28 cellular contexts compared by ENCODE assay signal in genomic region chr20:23370873-23371272, GRCh38.
"Had no signal": no experiment of that assay in that cellular context is flagged by ENCODE, and none has a peak within 500 bp of the region (broad histone marks: within the 10 kb centered on the region; RNA-seq: fewer than 3 reads in every experiment).

No MANE protein-coding gene starts in this region.

- H3K4me3 Mint-ChIP-seq: activated CD4-positive, alpha-beta T cell treated with anti-CD3 and anti-CD28 coated beads for 36 hours; activated naive CD4-positive, alpha-beta T cell treated with anti-CD3 and anti-CD28 coated beads, Interleukin-2, amount 50 U/mL, for 24 hours; effector memory CD8-positive, alpha-beta T cell; immature natural killer cell; mesothelial cell of epicardium; naive B cell; nephron progenitor cell; stimulated activated effector memory CD8-positive, alpha-beta T cell treated with anti-CD3 and anti-CD28 coated beads, Interleukin-12 subunit alpha, Interleukin-12 subunit beta, amount 100 ng/mL, for 72 hours had no signal

- H3K27me3 ChIP-seq: brain microvascular endothelial cell, neutrophil, ovary, suprapubic skin, tibial artery, upper lobe of right lung had no signal

- DNase-seq: activated CD4-positive, alpha-beta T cell treated with anti-CD3 and anti-CD28 coated beads for 36 hours; activated CD4-positive, alpha-beta T cell treated with anti-CD3 and anti-CD28 coated beads, Interleukin-2, amount 50 U/mL, for 48 hours; activated CD4-positive, CD25-positive, alpha-beta regulatory T cell; activated T-cell treated with anti-CD3 and anti-CD28 coated beads, Interleukin-2, amount 50 U/mL, for 48 hours; amniotic stem cell; brain microvascular endothelial cell; caudate nucleus; cortex of kidney; effector memory CD8-positive, alpha-beta T cell; head of caudate nucleus; hypothalamus; immature natural killer cell; naive B cell; nephron progenitor cell; ovary; retina; small intestine; stimulated activated CD4-positive, alpha-beta T cell treated with anti-CD3 and anti-CD28 coated beads, Interleukin-4, amount 100 ng/mL, for 24 hours; tibial artery; upper lobe of right lung had no signal

- H3K36me3 ChIP-seq: ovary had no signal

- H3K27me3 Mint-ChIP-seq: activated CD4-positive, alpha-beta T cell treated with anti-CD3 and anti-CD28 coated beads for 36 hours; activated naive CD4-positive, alpha-beta T cell treated with anti-CD3 and anti-CD28 coated beads, Interleukin-2, amount 50 U/mL, for 24 hours; effector memory CD8-positive, alpha-beta T cell; naive B cell; progenitor cell of endocrine pancreas had no signal

- H3K27ac Mint-ChIP-seq: activated CD4-positive, alpha-beta T cell treated with anti-CD3 and anti-CD28 coated beads for 36 hours; activated naive CD4-positive, alpha-beta T cell treated with anti-CD3 and anti-CD28 coated beads, Interleukin-2, amount 50 U/mL, for 24 hours; activated T-helper 2 cell treated with anti-CD3 and anti-CD28 coated beads, Interferon-gamma antibody, Interleukin-2, Interleukin-4, amounts not matched to agents 10 μg/mL and 5 μg/mL and 100 μg/mL, durations not matched to agents 14 hours and 24 hours and 36 hours; effector memory CD8-positive, alpha-beta T cell; immature natural killer cell; mesothelial cell of epicardium; nephron progenitor cell; progenitor cell of endocrine pancreas; stimulated activated effector memory CD8-positive, alpha-beta T cell treated with anti-CD3 and anti-CD28 coated beads, Interleukin-12 subunit alpha, Interleukin-12 subunit beta, amount 100 ng/mL, for 72 hours had no signal

- H3K9me3 ChIP-seq: neutrophil, ovary, suprapubic skin, tibial artery, upper lobe of right lung had no signal

- H3K27ac ChIP-seq: brain microvascular endothelial cell, ovary, suprapubic skin, tibial artery, upper lobe of right lung had no signal

- H3K4me3 ChIP-seq: ovary, suprapubic skin, tibial artery, upper lobe of right lung had no signal

- H3K9me3 Mint-ChIP-seq: activated naive CD4-positive, alpha-beta T cell treated with anti-CD3 and anti-CD28 coated beads, Interleukin-2, amount 50 U/mL, for 24 hours; activated T-helper 2 cell treated with anti-CD3 and anti-CD28 coated beads, Interferon-gamma antibody, Interleukin-2, Interleukin-4, amounts not matched to agents 10 μg/mL and 5 μg/mL and 100 μg/mL, durations not matched to agents 14 hours and 24 hours and 36 hours; effector memory CD8-positive, alpha-beta T cell; immature natural killer cell; mesothelial cell of epicardium; naive B cell; nephron progenitor cell; stimulated activated effector memory CD8-positive, alpha-beta T cell treated with anti-CD3 and anti-CD28 coated beads, Interleukin-12 subunit alpha, Interleukin-12 subunit beta, amount 100 ng/mL, for 72 hours had no signal

- ATAC-seq: activated CD4-positive, alpha-beta T cell treated with anti-CD3 and anti-CD28 coated beads for 36 hours; effector memory CD8-positive, alpha-beta T cell; sciatic nerve; stimulated activated effector memory CD8-positive, alpha-beta T cell treated with anti-CD3 and anti-CD28 coated beads, Interleukin-12 subunit alpha, Interleukin-12 subunit beta, amount 100 ng/mL, for 72 hours; upper lobe of right lung had no signal
